In the genomic region with DNA sequence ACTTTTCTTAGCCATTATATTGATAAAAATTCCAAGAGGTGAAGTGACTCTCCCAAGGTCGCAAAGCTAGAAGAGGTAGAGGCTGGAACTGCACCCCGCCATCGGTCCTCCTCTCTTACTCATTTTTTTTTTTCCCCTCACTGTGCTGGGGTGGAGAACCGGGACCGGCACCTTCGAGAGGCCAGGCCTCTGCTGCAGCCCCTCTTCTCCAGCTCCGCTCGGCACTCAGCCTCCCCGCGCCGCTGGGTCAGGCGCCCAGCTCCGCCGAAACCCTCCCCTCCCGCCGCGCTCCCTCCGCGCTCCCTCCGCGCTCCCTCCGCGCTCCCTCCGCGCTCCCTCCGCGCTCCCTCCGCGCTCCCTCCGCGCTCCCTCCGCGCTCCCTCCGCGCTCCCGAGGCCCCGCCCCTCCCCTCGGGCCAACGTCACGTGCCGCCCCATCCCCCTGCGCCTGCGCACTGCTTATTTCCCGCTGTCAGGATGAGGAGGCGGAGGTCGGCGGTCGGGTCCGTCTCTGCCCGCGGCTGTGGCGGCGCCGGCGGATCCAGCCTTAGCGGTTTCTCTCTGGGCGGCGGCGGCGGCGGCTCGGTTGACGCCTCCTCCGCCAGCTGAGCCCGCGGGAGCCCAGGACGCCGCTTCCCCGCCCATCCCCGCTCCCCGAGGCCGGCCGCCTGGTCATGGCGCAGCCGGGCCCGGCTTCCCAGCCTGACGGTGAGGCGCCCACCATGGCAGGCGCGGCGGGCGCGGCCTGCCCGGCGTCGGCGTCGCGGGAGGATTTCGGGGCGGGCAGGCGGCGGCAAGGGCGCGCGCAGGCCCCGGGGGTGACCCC, we compare ENCODE assay signal across 8 cellular contexts. TPM values are rescaled to one million over a fixed set of nuclear protein-coding genes. Genes with fewer than 3 reads are reported as not detected.
DNase-seq lines count a peak whose midpoint lies in the region; ATAC-seq and TF ChIP-seq lines count a peak whose summit lies in the region.

A gene with protein sequence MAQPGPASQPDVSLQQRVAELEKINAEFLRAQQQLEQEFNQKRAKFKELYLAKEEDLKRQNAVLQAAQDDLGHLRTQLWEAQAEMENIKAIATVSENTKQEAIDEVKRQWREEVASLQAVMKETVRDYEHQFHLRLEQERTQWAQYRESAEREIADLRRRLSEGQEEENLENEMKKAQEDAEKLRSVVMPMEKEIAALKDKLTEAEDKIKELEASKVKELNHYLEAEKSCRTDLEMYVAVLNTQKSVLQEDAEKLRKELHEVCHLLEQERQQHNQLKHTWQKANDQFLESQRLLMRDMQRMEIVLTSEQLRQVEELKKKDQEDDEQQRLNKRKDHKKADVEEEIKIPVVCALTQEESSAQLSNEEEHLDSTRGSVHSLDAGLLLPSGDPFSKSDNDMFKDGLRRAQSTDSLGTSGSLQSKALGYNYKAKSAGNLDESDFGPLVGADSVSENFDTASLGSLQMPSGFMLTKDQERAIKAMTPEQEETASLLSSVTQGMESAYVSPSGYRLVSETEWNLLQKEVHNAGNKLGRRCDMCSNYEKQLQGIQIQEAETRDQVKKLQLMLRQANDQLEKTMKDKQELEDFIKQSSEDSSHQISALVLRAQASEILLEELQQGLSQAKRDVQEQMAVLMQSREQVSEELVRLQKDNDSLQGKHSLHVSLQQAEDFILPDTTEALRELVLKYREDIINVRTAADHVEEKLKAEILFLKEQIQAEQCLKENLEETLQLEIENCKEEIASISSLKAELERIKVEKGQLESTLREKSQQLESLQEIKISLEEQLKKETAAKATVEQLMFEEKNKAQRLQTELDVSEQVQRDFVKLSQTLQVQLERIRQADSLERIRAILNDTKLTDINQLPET (plus strand): TSS at position 471 of the 825 bp plus-strand sequence. CDS start 203 bp downstream, at position 674.

- H3K27ac Mint-ChIP-seq in activated T-helper 17 cell treated with anti-CD3 and anti-CD28 coated beads, Interleukin-2, amount 50 U/mL, for 72 hours = peak within 1 kb of the TSS; percentile 87
- H3K27ac Mint-ChIP-seq in naive thymus-derived CD8-positive, alpha-beta T cell = peak within 1 kb of the TSS; percentile 69 to 97 (median 92)
- H3K27ac Mint-ChIP-seq in stimulated activated naive B cell treated with anti-CD40 and anti-IgM and Interleukin-4, amounts not matched to agents 10 μg/mL and 1 μg/mL and 100 μg/mL, for 72 hours = peak within 1 kb of the TSS; percentile 93

- peak; percentile 50 for ATAC-seq in GM21526 (IDR thresholded peaks at IDR 0.05; ENCODE audit: low FRiP score, unreplicated experiment)
- peak; percentile 86 for ATAC-seq in activated T-helper 17 cell treated with anti-CD3 and anti-CD28 coated beads, Interleukin-2, amount 50 U/mL, for 72 hours (replicated peaks)
- peak; percentile 79 to 82 for ATAC-seq in naive thymus-derived CD8-positive, alpha-beta T cell
- peak; percentile 79 to 83 for ATAC-seq in stimulated activated naive B cell treated with anti-CD40 and anti-IgM and Interleukin-4, amounts not matched to agents 10 μg/mL and 1 μg/mL and 100 μg/mL, for 72 hours (replicated peaks)

- peaks cover 33% of the 10 kb centered on the region for H3K36me3 Mint-ChIP-seq in activated T-helper 17 cell treated with anti-CD3 and anti-CD28 coated beads, Interleukin-2, amount 50 U/mL, for 72 hours (ENCODE audit: low read depth)
- H3K36me3 Mint-ChIP-seq in naive thymus-derived CD8-positive, alpha-beta T cell = peaks cover 0 to 9% (median 0%) of the 10 kb centered on the region in 3 donors
- peaks cover 6 to 19% of the 10 kb centered on the region in 2 donors for H3K36me3 Mint-ChIP-seq in stimulated activated naive B cell treated with anti-CD40 and anti-IgM and Interleukin-4, amounts not matched to agents 10 μg/mL and 1 μg/mL and 100 μg/mL, for 72 hours

- in situ Hi-C loops in Caki2 (cut with HindIII; ENCODE audit: low pct_unique_long_range_greater_than_20kb, low sequenced_read_pairs) = no loop called here

- no peaks in the 10 kb centered on the region for H3K27me3 Mint-ChIP-seq in activated T-helper 17 cell treated with anti-CD3 and anti-CD28 coated beads, Interleukin-2, amount 50 U/mL, for 72 hours
- H3K27me3 Mint-ChIP-seq in naive thymus-derived CD8-positive, alpha-beta T cell = no peaks in the 10 kb centered on the region
- H3K27me3 Mint-ChIP-seq in stimulated activated naive B cell treated with anti-CD40 and anti-IgM and Interleukin-4, amounts not matched to agents 10 μg/mL and 1 μg/mL and 100 μg/mL, for 72 hours = no peaks in the 10 kb centered on the region

- H3K4me3 ChIP-seq in fibroblast of mammary gland (ENCODE audit: control insufficient read depth, low read depth, low read length) = peak within 1 kb of the TSS; percentile 68

- H3K9me3 Mint-ChIP-seq in activated T-helper 17 cell treated with anti-CD3 and anti-CD28 coated beads, Interleukin-2, amount 50 U/mL, for 72 hours = no peaks in the 10 kb centered on the region
- no peaks in the 10 kb centered on the region for H3K9me3 Mint-ChIP-seq in naive thymus-derived CD8-positive, alpha-beta T cell
- H3K9me3 Mint-ChIP-seq in stimulated activated naive B cell treated with anti-CD40 and anti-IgM and Interleukin-4, amounts not matched to agents 10 μg/mL and 1 μg/mL and 100 μg/mL, for 72 hours = no peaks in the 10 kb centered on the region

- no peak for TF ChIP-seq CTCF in fibroblast of mammary gland (conservative IDR thresholded peaks at IDR 0.05; ENCODE audit: control insufficient read depth, insufficient read depth, low read depth, low read length)

- peak within 1 kb of the TSS; percentile 86 for H3K4me3 Mint-ChIP-seq in activated T-helper 17 cell treated with anti-CD3 and anti-CD28 coated beads, Interleukin-2, amount 50 U/mL, for 72 hours
- H3K4me3 Mint-ChIP-seq in naive thymus-derived CD8-positive, alpha-beta T cell = peak within 1 kb of the TSS; percentile 80 to 96 (median 90)
- H3K4me3 Mint-ChIP-seq in stimulated activated naive B cell treated with anti-CD40 and anti-IgM and Interleukin-4, amounts not matched to agents 10 μg/mL and 1 μg/mL and 100 μg/mL, for 72 hours = peak within 1 kb of the TSS; percentile 87 to 90

- POLR2A ChIA-PET in naive thymus-derived CD8-positive, alpha-beta T cell (lab: Charles Lee) = interaction anchor here (0.5 to 2.0 kb wide), 16 partner anchors 10 to 1199 kb away, joined by 3 to 9 read pairs (median 3); partner anchors contain the start of gene NUP88

- peaks cover 22% of the 10 kb centered on the region for H3K4me1 Mint-ChIP-seq in activated T-helper 17 cell treated with anti-CD3 and anti-CD28 coated beads, Interleukin-2, amount 50 U/mL, for 72 hours
- peaks cover 15 to 47% (median 35%) of the 10 kb centered on the region in 4 donors for H3K4me1 Mint-ChIP-seq in naive thymus-derived CD8-positive, alpha-beta T cell
- H3K4me1 Mint-ChIP-seq in stimulated activated naive B cell treated with anti-CD40 and anti-IgM and Interleukin-4, amounts not matched to agents 10 μg/mL and 1 μg/mL and 100 μg/mL, for 72 hours = peaks cover 16 to 37% of the 10 kb centered on the region in 2 donors

- DNase-seq in Caki2 (ENCODE audit: low read depth) = peak; percentile 69
- DNase-seq in Kasumi-1 (lab: John Stamatoyannopoulos, UW) = peak; percentile 32 to 42
- peak; percentile 90 for DNase-seq in RPMI8226
- DNase-seq in fibroblast of mammary gland (ENCODE audit: low read depth) = peak; percentile 82
- DNase-seq in naive thymus-derived CD8-positive, alpha-beta T cell = peak; percentile 86 to 96 (median 93)
- peak; percentile 88 for DNase-seq in stimulated activated naive B cell treated with anti-CD40 and anti-IgM and Interleukin-4, amounts not matched to agents 10 μg/mL and 1 μg/mL and 100 μg/mL, for 72 hours

RNA-seq across cellular contexts. Expression of the gene that starts here (rescaled TPM):
- total RNA-seq in Caki2 (2014; rRNA removed; shearing (Covaris generic); ENCODE audit: low replicate concordance) = 15.8 and 16.4 TPM in 2 replicates
- 10 to 100 TPM; 35.7 to 55.5 TPM for total RNA-seq in activated T-helper 17 cell treated with anti-CD3 and anti-CD28 coated beads, Interleukin-2, amount 50 U/mL, for 72 hours
- 10 to 100 TPM; 57.3 to 58.6 TPM for total RNA-seq in naive thymus-derived CD8-positive, alpha-beta T cell
- 10 to 100 TPM; 23.5 to 32.7 (median 31.3) TPM for polyA plus RNA-seq in naive thymus-derived CD8-positive, alpha-beta T cell

Comparison
In these comparisons a context has a peak if more than half of its experiments do, and no peak if none do; other contexts are left out.
1. Peak in every context shown above with its lines: DNase-seq, ATAC-seq and H3K4me3 ChIP-seq.
2. DNase-seq: peak in every context shown above with its lines; median percentile 93 in naive thymus-derived CD8-positive, alpha-beta T cell; 90 in RPMI8226; 88 in stimulated activated naive B cell treated with anti-CD40 and anti-IgM and Interleukin-4, amounts not matched to agents 10 μg/mL and 1 μg/mL and 100 μg/mL, for 72 hours; 82 in fibroblast of mammary gland; 69 in Caki2; 37 in Kasumi-1.